ENCODE assay signal across 17 cellular contexts in genomic region chr12:92543872-92544271, GRCh38.
DNase-seq lines count a peak whose midpoint lies in the region; ATAC-seq and TF ChIP-seq lines count a peak whose summit lies in the region.
"Had no signal": no experiment of that assay in that cellular context is flagged by ENCODE, and none has a peak within 500 bp of the region (broad histone marks: within the 10 kb centered on the region; RNA-seq: fewer than 3 reads in every experiment).

No MANE protein-coding gene starts in this region.

- TF ChIP-seq CTCF in activated B cell treated with CpG ODN at 0.5 μM for 24 hours (IDR thresholded peaks at IDR 0.05) = no peak
- no peak for TF ChIP-seq CTCF in right lobe of liver (IDR thresholded peaks at IDR 0.05)
- no peak for TF ChIP-seq CTCF in type B pancreatic cell (conservative IDR thresholded peaks at IDR 0.05)

- H3K9me3 Mint-ChIP-seq in activated B cell treated with CpG ODN at 0.5 μM for 24 hours (no peaks in the 10 kb centered on the region), type B pancreatic cell (peaks cover 11% of the 10 kb centered on the region)

- H3K4me1 ChIP-seq in right lobe of liver = peaks cover 0 to 49% (median 22%) of the 10 kb centered on the region in 4 donors

- H3K27me3 Mint-ChIP-seq in activated B cell treated with CpG ODN at 0.5 μM for 24 hours (no peaks in the 10 kb centered on the region), type B pancreatic cell (peaks cover 3% of the 10 kb centered on the region)
- H3K27me3 Mint-ChIP-seq: activated naive CD8-positive, alpha-beta T cell treated with anti-CD3 and anti-CD28 coated beads, Interleukin-2, amount 10 ng/mL, durations not matched to agents 7 days and 5 days had no signal

- DNase-seq in Right ventricle myocardium superior (no peak), Right ventricle myocardium inferior (ENCODE audit: missing footprints) (no peak), activated B cell treated with CpG ODN at 0.5 μM for 24 hours (no peak), right lobe of liver (no peak), type B pancreatic cell (ENCODE audit: extremely low spot score, unreplicated experiment) (no peak), NCI-H2029 treated with DMSO at 0.1 percent for 48 hours (lab: John Stamatoyannopoulos, UW) (no peak), iPS-NIHi7 (ENCODE audit: extremely low spot score) (no peak)
- no peak for DNase-seq in activated CD4-positive, CD25-positive, alpha-beta regulatory T cell treated with anti-CD3 and anti-CD28 coated beads, Interleukin-2, amount 50 U/mL, for 72 hours
- DNase-seq: activated CD8-positive, alpha-beta memory T cell treated with anti-CD3 and anti-CD28 coated beads, Interleukin-2, amount 50 U/mL, for 4 hours; activated naive CD8-positive, alpha-beta T cell treated with anti-CD3 and anti-CD28 coated beads, Interleukin-2, amount 10 ng/mL, durations not matched to agents 7 days and 5 days; NCI-H187; NK-92 treated with Interleukin-12 subunit alpha and Interleukin-12 subunit beta, amount 100 ng/mL, for 24 hours; nucleus accumbens; SJCRH30; testis had no signal

- H3K4me3 Mint-ChIP-seq in activated B cell treated with CpG ODN at 0.5 μM for 24 hours (no peak overlapping the region), type B pancreatic cell (peak overlapping the region; percentile 2)
- H3K4me3 Mint-ChIP-seq: activated naive CD8-positive, alpha-beta T cell treated with anti-CD3 and anti-CD28 coated beads, Interleukin-2, amount 10 ng/mL, durations not matched to agents 7 days and 5 days had no signal

- no peak overlapping the region for H3K4me3 ChIP-seq in right lobe of liver
- H3K4me3 ChIP-seq: SJCRH30, skin epidermis, testis had no signal

- ATAC-seq in Right ventricle myocardium superior (ENCODE audit: poor library complexity) = peak; percentile 22
- ATAC-seq in Right ventricle myocardium inferior = no peak
- ATAC-seq in activated B cell treated with CpG ODN at 0.5 μM for 24 hours (ENCODE audit: low read depth) = no peak
- ATAC-seq in right lobe of liver = no peak

- H3K27ac Mint-ChIP-seq in activated B cell treated with CpG ODN at 0.5 μM for 24 hours (peak overlapping the region; percentile 59), type B pancreatic cell (peak overlapping the region; percentile 84)
- H3K27ac Mint-ChIP-seq: activated naive CD8-positive, alpha-beta T cell treated with anti-CD3 and anti-CD28 coated beads, Interleukin-2, amount 10 ng/mL, durations not matched to agents 7 days and 5 days had no signal

- no peaks in the 10 kb centered on the region for H3K36me3 ChIP-seq in right lobe of liver
- H3K36me3 ChIP-seq: SJCRH30 had no signal

- H3K9me3 ChIP-seq in right lobe of liver = no peaks in the 10 kb centered on the region
- H3K9me3 ChIP-seq: SJCRH30, testis had no signal

- no peaks in the 10 kb centered on the region for H3K36me3 Mint-ChIP-seq in activated B cell treated with CpG ODN at 0.5 μM for 24 hours (ENCODE audit: low read depth)
- H3K36me3 Mint-ChIP-seq in type B pancreatic cell = no peaks in the 10 kb centered on the region

- TF ChIP-seq POLR2A in right lobe of liver (IDR thresholded peaks at IDR 0.05) = no peak

- CTCF ChIA-PET in activated B cell treated with CpG ODN at 0.5 μM for 24 hours (lab: Charles Lee) = interaction anchor here (1.4 kb wide), 1 partner anchor 41 kb away, joined by 3 read pairs; no protein-coding TSS in a partner anchor

- H3K27ac ChIP-seq in right lobe of liver = peak overlapping the region; percentile 21 to 86 (median 37)
- H3K27ac ChIP-seq: KMS-11, SJCRH30, testis had no signal

- 48% methylated on average over 4 of the region's 4 CpGs for WGBS in right lobe of liver (ENCODE audit: insufficient coverage, low coverage, low lambda C conversion rate, missing lambda C conversion rate)

- no peaks in the 10 kb centered on the region for H3K27me3 ChIP-seq in right lobe of liver
- H3K27me3 ChIP-seq: SJCRH30, testis had no signal

- intact Hi-C loops in Right ventricle myocardium superior (cut with DNase I) = no loop called here
- intact Hi-C loops in Right ventricle myocardium inferior (cut with DNase I) = no loop called here
- intact Hi-C loops in activated B cell treated with CpG ODN at 0.5 μM for 24 hours (cut with micrococcal nuclease) = no loop called here
- intact Hi-C loops in right lobe of liver (cut with DNase I) = no loop called here

- POLR2A ChIA-PET in activated B cell treated with CpG ODN at 0.5 μM for 24 hours (lab: Charles Lee) = interaction anchor here (0.7 to 1.6 kb wide), 7 partner anchors 13 to 596 kb away, joined by 3 to 8 read pairs (median 4); partner anchors contain the start of gene BTG1

- H3K4me1 Mint-ChIP-seq in activated B cell treated with CpG ODN at 0.5 μM for 24 hours = peaks cover 52% of the 10 kb centered on the region
- peaks cover 48% of the 10 kb centered on the region for H3K4me1 Mint-ChIP-seq in type B pancreatic cell (ENCODE audit: unreplicated experiment)
